1 cellular context compared by ENCODE assay signal in the genomic region with DNA sequence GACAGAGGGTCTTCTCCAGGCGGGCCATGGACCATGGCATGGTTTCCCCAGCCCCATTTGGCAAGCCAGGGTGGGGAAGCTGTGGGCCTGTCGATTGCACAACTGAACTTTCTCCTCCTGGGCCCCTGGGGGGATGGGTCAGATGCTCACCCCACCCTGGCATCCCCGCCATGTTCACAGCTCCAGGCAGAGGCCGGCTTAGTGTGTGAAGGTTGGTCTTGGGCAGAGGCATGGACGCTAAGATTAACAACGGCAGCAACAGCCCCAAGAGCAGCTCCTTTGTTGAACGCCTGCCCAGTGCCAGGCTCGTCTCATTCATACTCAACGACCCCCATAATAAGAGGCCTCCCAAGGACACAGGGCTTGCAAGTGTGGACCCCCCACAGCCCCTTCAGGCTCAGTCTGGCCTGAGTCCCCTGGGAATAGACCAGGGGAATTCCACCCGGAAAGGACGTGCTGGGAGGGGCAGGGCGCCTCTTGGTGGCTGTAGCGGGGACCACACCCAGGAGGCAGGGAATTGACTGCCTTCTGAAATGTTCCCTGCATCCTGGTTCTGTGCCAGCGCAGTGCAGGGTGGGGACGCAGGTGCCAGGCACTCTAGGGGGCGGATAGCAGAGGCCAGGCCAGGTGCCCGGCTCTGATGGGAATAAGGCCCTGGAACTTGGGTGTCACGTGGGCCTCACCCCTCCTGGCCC.
TF ChIP-seq lines count a peak whose summit lies in the region.

No MANE protein-coding gene starts in this region.

TF ChIP-seq in GM23338, 12 proteins besides CTCF, POLR2A, EP300 and RAD21 (continued from another document):
- TF ChIP-seq NANOG (IDR thresholded peaks at IDR 0.05; ENCODE audit: borderline replicate concordance) (no peak), EZH2 (IDR thresholded peaks at IDR 0.05; ENCODE audit: low read depth, unreplicated experiment) (no peak), ZNF331 (CRISPR knock-in tag; IDR thresholded peaks at IDR 0.05; ENCODE audit: low read depth) (no peak), POLR2AphosphoS5 (IDR thresholded peaks at IDR 0.05; ENCODE audit: low read depth) (no peak)
